ENCODE assay signal across 8 cellular contexts in genomic region chr16:84950906-84951305, GRCh38.
DNase-seq lines count a peak whose midpoint lies in the region; ATAC-seq and TF ChIP-seq lines count a peak whose summit lies in the region.

No MANE protein-coding gene starts in this region.

- intact Hi-C loops in heart left ventricle (cut with DNase I): loop anchor here in 4 of 10 donors (5.0 kb wide), 3 partner anchors 129 to 199 kb away; no protein-coding TSS in a partner anchor

- peaks cover 23% of the 10 kb centered on the region for H3K4me1 Mint-ChIP-seq in mesothelial cell of epicardium

- H3K36me3 Mint-ChIP-seq in mesothelial cell of epicardium: no peaks in the 10 kb centered on the region

- POLR2A ChIA-PET in GM10248 (lab: Yijun Ruan, JAX): no interaction called here

- no peak overlapping the region for H3K4me3 Mint-ChIP-seq in mesothelial cell of epicardium

- TF ChIP-seq CTCF in GM10248 (IDR thresholded peaks at IDR 0.05; ENCODE audit: control extremely low read depth, extremely low read depth, low read depth, missing control alignments) (peak; percentile 33), mesothelial cell of epicardium (IDR thresholded peaks at IDR 0.05; ENCODE audit: unreplicated experiment) (peak; percentile 24), heart left ventricle (IDR thresholded peaks at IDR 0.05) (peak in 3 of 12 donors; percentile 16 to 20 (median 18))

- DNase-seq in GM10248 (ENCODE audit: extremely low spot score) (no peak), MG63 (peak; percentile 20), activated T-cell treated with anti-CD3 and anti-CD28 coated beads for 48 hours (ENCODE audit: low read depth) (peak; percentile 29), mesothelial cell of epicardium (ENCODE audit: low spot score in 2 of 2, unreplicated experiment in 2 of 2) (no peak), cerebellar cortex (ENCODE audit: low spot score) (no peak), hippocampal formation (lab: John Stamatoyannopoulos, UW) (no peak), heart left ventricle (no peak)

- ATAC-seq in heart left ventricle (no peak), HG03097 (IDR thresholded peaks at IDR 0.05; ENCODE audit: low FRiP score, unreplicated experiment) (no peak)

- TF ChIP-seq POLR2A in heart left ventricle (IDR thresholded peaks at IDR 0.05): no peak

- no peak overlapping the region for H3K27ac ChIP-seq in heart left ventricle

- CTCF ChIA-PET in GM10248 (lab: Yijun Ruan, JAX): interaction anchor here (0.8 to 7.2 kb wide), 11 partner anchors 8 to 213 kb away, joined by 3 to 108 read pairs (median 7); no protein-coding TSS in a partner anchor

- H3K27me3 ChIP-seq in MG63 (no peaks in the 10 kb centered on the region), heart left ventricle (no peaks in the 10 kb centered on the region)

- 84 to 96% (median 85%) methylated on average over 8 to 10 of the region's 10 CpGs for WGBS in heart left ventricle, 4 donors

- H3K4me3 ChIP-seq in MG63 (no peak overlapping the region), heart left ventricle (no peak overlapping the region)

- H3K27ac Mint-ChIP-seq in mesothelial cell of epicardium: no peak overlapping the region

- no peaks in the 10 kb centered on the region for H3K9me3 ChIP-seq in MG63
- no peaks in the 10 kb centered on the region for H3K9me3 ChIP-seq in heart left ventricle

- peaks cover 0 to 21% (median 14%) of the 10 kb centered on the region in 12 donors for H3K4me1 ChIP-seq in heart left ventricle

- no peaks in the 10 kb centered on the region for H3K27me3 Mint-ChIP-seq in mesothelial cell of epicardium (ENCODE audit: low read depth)

- H3K36me3 ChIP-seq in MG63 (no peaks in the 10 kb centered on the region), heart left ventricle (no peaks in the 10 kb centered on the region)

- H3K9me3 Mint-ChIP-seq in mesothelial cell of epicardium: no peaks in the 10 kb centered on the region

Comparison
In these comparisons a context has a peak if more than half of its experiments do, and no peak if none do; other contexts are left out.
1. DNase-seq: peak in MG63 (single experiment) and activated T-cell treated with anti-CD3 and anti-CD28 coated beads for 48 hours (single experiment); none in GM10248 (single experiment), mesothelial cell of epicardium (0 of 2), cerebellar cortex (single experiment), hippocampal formation (0 of 2) and heart left ventricle (0 of 5).